ENCODE assay signal across 8 cellular contexts in the genomic region with DNA sequence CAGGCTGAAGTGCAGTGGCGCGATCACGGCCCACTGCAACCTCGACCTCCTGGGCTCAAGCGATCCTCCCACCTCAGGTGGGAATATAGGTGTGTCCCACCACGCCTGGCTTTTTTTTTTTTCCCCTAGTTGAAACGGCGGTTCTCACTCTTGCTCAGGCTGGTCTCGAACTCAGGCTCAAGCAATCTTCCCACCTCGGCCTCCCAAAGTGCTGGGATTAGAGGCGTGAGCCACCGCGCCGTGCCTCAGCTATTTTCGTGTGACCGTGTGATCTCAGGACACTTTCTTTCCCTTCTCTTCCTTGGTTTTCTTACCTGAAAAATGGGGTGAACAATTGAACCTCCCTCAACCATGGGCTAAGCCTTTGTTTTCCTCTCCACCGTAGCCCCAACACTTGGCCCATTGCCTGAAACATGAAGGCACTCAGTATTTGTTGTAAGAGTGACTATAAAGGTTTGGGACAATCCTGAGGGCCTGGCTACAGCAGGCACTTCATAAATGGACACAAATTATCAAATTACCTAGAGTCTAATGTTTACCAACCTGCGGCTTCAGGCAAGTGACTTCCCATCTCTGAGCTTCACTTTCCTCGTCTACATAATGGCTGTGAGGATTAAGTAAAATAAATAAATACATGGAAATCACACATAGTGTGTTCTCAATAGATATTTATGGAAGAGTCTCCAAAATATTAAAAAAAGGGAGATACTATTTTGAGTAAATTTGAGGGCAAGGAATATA. TPM values are rescaled to one million over a fixed set of nuclear protein-coding genes. Genes with fewer than 3 reads are reported as not detected.
DNase-seq lines count a peak whose midpoint lies in the region; ATAC-seq, FAIRE-seq and TF ChIP-seq lines count a peak whose summit lies in the region.

No MANE protein-coding gene starts in this region.

- no peak overlapping the region for H2BK15ac ChIP-seq in mesendoderm (replicated peaks; ENCODE audit: low read depth)

- peaks cover 5 to 37% (median 21%) of the 10 kb centered on the region in 4 donors for H3K4me1 Mint-ChIP-seq in CD4-positive, CD25-positive, alpha-beta regulatory T cell

- TSS peak; percentile 34 for BruUV-seq in GM12878 (replicated peaks; lab: Mats Ljungman, UMichigan)

- H2BK120ac ChIP-seq in mesendoderm (ENCODE audit: low read depth, low read length): peak overlapping the region; percentile 30

- peak overlapping the region; percentile 86 for H3K56ac ChIP-seq in mesendoderm (ENCODE audit: low read length)

- H3K79me2 ChIP-seq in GM12878 (ENCODE audit: control insufficient read depth, insufficient read depth, low read length) (no peaks in the 10 kb centered on the region), mesendoderm (ENCODE audit: control insufficient read depth, insufficient read depth, low read length) (no peaks in the 10 kb centered on the region)

- peak overlapping the region; percentile 78 for H3K27ac ChIP-seq in CD4-positive, CD25-positive, alpha-beta regulatory T cell (ENCODE audit: insufficient read depth, low read length, poor library complexity, severe bottlenecking)
- H3K27ac ChIP-seq in GM12878 (ENCODE audit: control insufficient read depth, insufficient read depth): peak overlapping the region; percentile 55
- H3K27ac ChIP-seq in mesendoderm (ENCODE audit: low read depth, low read length): peak overlapping the region; percentile 81

- peak overlapping the region; percentile 83 to 95 (median 91) for H3K27ac Mint-ChIP-seq in CD4-positive, CD25-positive, alpha-beta regulatory T cell

- 10% methylated on average over 19 of the region's 19 CpGs for WGBS in GM12878 (ENCODE audit: insufficient coverage, insufficient replicate concordance, low lambda C conversion rate, missing lambda C conversion rate)
- no CpG with 5 or more reads among the region's 19 CpGs for WGBS in mesendoderm (ENCODE audit: extremely low coverage, insufficient coverage, low lambda C conversion rate)

- H2AK5ac ChIP-seq in mesendoderm (ENCODE audit: low read length): peak overlapping the region; percentile 88

- H3K23ac ChIP-seq in mesendoderm (ENCODE audit: low read length): no peak overlapping the region

- no peak for FAIRE-seq in GM12878 (lab: Jason Lieb, UNC)

- RAD21 ChIA-PET in GM12878 (lab: Charles Lee; ENCODE audit: unreplicated experiment): interaction anchor here (0.9 to 2.7 kb wide), 8 partner anchors 14 to 150 kb away, joined by 3 to 48 read pairs (median 6); a partner anchor contains a TSS

- H3K4me3 ChIP-seq in CD4-positive, CD25-positive, alpha-beta regulatory T cell (ENCODE audit: low read depth, low read length): peak overlapping the region; percentile 78
- H3K4me3 ChIP-seq in GM12878 (peak overlapping the region; percentile 81), mesendoderm (ENCODE audit: low read length) (peak overlapping the region; percentile 40)

- POLR2A ChIA-PET in GM12878 (lab: Charles Lee): interaction anchor here (0.6 to 1.7 kb wide), 7 partner anchors 11 to 112 kb away, joined by 4 to 16 read pairs (median 4); a partner anchor contains a TSS

- SMC1A ChIA-PET in GM12878 (lab: Charles Lee; ENCODE audit: uncharacterized antibody, unreplicated experiment): interaction anchor here (0.8 to 10.3 kb wide), 6 partner anchors 10 to 39 kb away, joined by 3 to 108 read pairs (median 5); a partner anchor contains a TSS

- H3K9me3 ChIP-seq in CD4-positive, CD25-positive, alpha-beta regulatory T cell (ENCODE audit: control insufficient read depth in 2 of 2, low read length in 2 of 2): no peaks in the 10 kb centered on the region
- no peaks in the 10 kb centered on the region for H3K9me3 ChIP-seq in GM12878 (replicated peaks; ENCODE audit: control insufficient read depth, insufficient read depth, low read length)

- peak overlapping the region; percentile 85 to 96 (median 90) for H3K4me3 Mint-ChIP-seq in CD4-positive, CD25-positive, alpha-beta regulatory T cell

- no peak for TF ChIP-seq POLR2A in GM12878 (IDR thresholded peaks at IDR 0.05; ENCODE audit: low read depth, low read length)

- DNase-seq in CD4-positive, CD25-positive, alpha-beta regulatory T cell: no peak
- DNase-seq in NCI-H2029 treated with DMSO at 0.1 percent for 48 hours (lab: John Stamatoyannopoulos, UW): peak; percentile 98
- DNase-seq in GM12878 (ENCODE audit: low read depth, low spot score): no peak
- DNase-seq in mesendoderm: no peak
- no peak for DNase-seq in hepatic stellate cell (ENCODE audit: low spot score)
- no peak for DNase-seq in hippocampal formation (lab: John Stamatoyannopoulos, UW)

- peak overlapping the region; percentile 75 for H3K18ac ChIP-seq in mesendoderm (ENCODE audit: low read length)

- peaks cover 15% of the 10 kb centered on the region for H3K4me1 ChIP-seq in CD4-positive, CD25-positive, alpha-beta regulatory T cell (ENCODE audit: control insufficient read depth, insufficient read depth, low read length, poor library complexity, severe bottlenecking)
- H3K4me1 ChIP-seq in GM12878 (ENCODE audit: control insufficient read depth, insufficient read depth, low read length) (peaks cover 12% of the 10 kb centered on the region), mesendoderm (ENCODE audit: control insufficient read depth, low read depth, low read length) (peaks cover 11% of the 10 kb centered on the region)

- no peak for ATAC-seq in CD4-positive, CD25-positive, alpha-beta regulatory T cell (ENCODE audit: low read depth in 2 of 2)
- ATAC-seq in GM21381 (IDR thresholded peaks at IDR 0.05; ENCODE audit: unreplicated experiment): peak; percentile 4
- peak; percentile 5 for ATAC-seq in GM12878
- no peak for ATAC-seq in HG03565 (IDR thresholded peaks at IDR 0.05; ENCODE audit: unreplicated experiment)

- in situ Hi-C loops in GM12878 (cut with MboI): loop anchor here (5.0 kb wide), 1 partner anchor 34 kb away; a partner anchor contains a TSS

- peak overlapping the region; percentile 81 for H3K4ac ChIP-seq in mesendoderm (ENCODE audit: low read depth, low read length)

- H4K8ac ChIP-seq in mesendoderm (ENCODE audit: low read depth, low read length): peak overlapping the region; percentile 28

- peak overlapping the region; percentile 78 for H2AFZ ChIP-seq in GM12878 (ENCODE audit: control insufficient read depth, low read depth, low read length)

- TF ChIP-seq RAD21 in GM12878 (IDR thresholded peaks at IDR 0.05; ENCODE audit: insufficient read depth, low read depth, low read length): no peak

- CTCF ChIA-PET in GM12878 (lab: Yijun Ruan, JAX): interaction anchor here (0.6 to 29.1 kb wide), 8 partner anchors 12 to 295 kb away, joined by 3 to 958 read pairs (median 5); a partner anchor contains a TSS

- peak overlapping the region; percentile 93 for H2BK5ac ChIP-seq in mesendoderm (ENCODE audit: low read length)

- peaks cover 3% of the 10 kb centered on the region for H3K79me1 ChIP-seq in mesendoderm (ENCODE audit: low read length)

- TF ChIP-seq EP300 in GM12878 (IDR thresholded peaks at IDR 0.05; ENCODE audit: borderline replicate concordance in 1 of 2, control insufficient read depth in 1 of 2, low read depth in 2 of 2, low read length in 2 of 2): no peak

- no peaks in the 10 kb centered on the region for H3K36me3 Mint-ChIP-seq in CD4-positive, CD25-positive, alpha-beta regulatory T cell

- H4K20me1 ChIP-seq in GM12878 (ENCODE audit: control insufficient read depth, insufficient read depth): no peaks in the 10 kb centered on the region

- no peaks in the 10 kb centered on the region for H3K27me3 Mint-ChIP-seq in CD4-positive, CD25-positive, alpha-beta regulatory T cell

- no peaks in the 10 kb centered on the region for H3K36me3 ChIP-seq in CD4-positive, CD25-positive, alpha-beta regulatory T cell (ENCODE audit: control insufficient read depth, insufficient read depth, low read length)
- H3K36me3 ChIP-seq in GM12878 (ENCODE audit: control insufficient read depth in 2 of 2, insufficient read depth in 2 of 2, low read length in 1 of 2) (peaks cover 2 to 4% of the 10 kb centered on the region in 2 experiments; a peak in 1 of 4 replicates), mesendoderm (ENCODE audit: control insufficient read depth, insufficient read depth, low read length) (no peaks in the 10 kb centered on the region)

- TF ChIP-seq CTCF in GM12878 (IDR thresholded peaks at IDR 0.05 in 2 of 3, conservative IDR thresholded peaks at IDR 0.05 in 1 of 3; ENCODE audit: control insufficient read depth in 2 of 3, extremely low read depth in 1 of 3, insufficient read depth in 1 of 3, low read depth in 3 of 3, low read length in 3 of 3): no peak

- H3K27me3 ChIP-seq in CD4-positive, CD25-positive, alpha-beta regulatory T cell (ENCODE audit: control insufficient read depth, insufficient read depth, low read length): no peaks in the 10 kb centered on the region
- H3K27me3 ChIP-seq in GM12878 (replicated peaks in 1 of 2; ENCODE audit: control insufficient read depth in 2 of 2, insufficient read depth in 2 of 2, low read length in 1 of 2) (no peaks in the 10 kb centered on the region; a peak in 1 of 4 replicates), mesendoderm (ENCODE audit: insufficient read depth, low read length, poor library complexity) (no peaks in the 10 kb centered on the region)

- H3K9me3 Mint-ChIP-seq in CD4-positive, CD25-positive, alpha-beta regulatory T cell: peaks cover 0 to 3% (median 0%) of the 10 kb centered on the region in 7 donors

- peak overlapping the region; percentile 78 for H3K9ac ChIP-seq in GM12878 (ENCODE audit: control insufficient read depth, insufficient read depth, low read length)
- H3K9ac ChIP-seq in mesendoderm (ENCODE audit: low read length): peak overlapping the region; percentile 81

- peak overlapping the region; percentile 33 for H4K5ac ChIP-seq in mesendoderm (ENCODE audit: low read length)

- H3K4me2 ChIP-seq in GM12878 (ENCODE audit: control insufficient read depth, insufficient read depth) (peak overlapping the region; percentile 99), mesendoderm (ENCODE audit: low read length) (peak overlapping the region; percentile 50)

- intact Hi-C loops in GM12878 (cut with micrococcal nuclease; ENCODE audit: unreplicated experiment): no loop called here

RNA-seq across cellular contexts. Expression of a gene that starts 31.4 kb away (rescaled TPM):
- total RNA-seq in CD4-positive, CD25-positive, alpha-beta regulatory T cell: 9.4 TPM
- polyA plus RNA-seq in CD4-positive, CD25-positive, alpha-beta regulatory T cell: 1 to 10 TPM in 2 of 4 donors, under 1 TPM in 2; 0.71 to 2.6 (median 0.91) TPM
- total RNA-seq in GM12878 (2013; cell fraction: nucleolus; rRNA removed): 0.56 and 1.1 TPM in 2 replicates
- total RNA-seq in GM12878 (2014; rRNA removed): 0.38 and 0.56 TPM in 2 replicates
- total RNA-seq in GM12878 (2014; rRNA removed; fragmentation: Illumina TruSeq; extraction: Trizol): 0.13 and 0.14 TPM in 2 replicates
- total RNA-seq in GM12878 (2021): 0.49 and 1.0 TPM in 2 replicates
- polyA plus RNA-seq in GM12878 (2011; ENCODE audit: low read depth): not detected
- 0.31 TPM in 1 of 2 replicates, not detected in the other for polyA plus RNA-seq in GM12878 (2011; rRNA removed)
- 1.1 and 1.2 TPM in 2 replicates for polyA plus RNA-seq in GM12878 (2011; cell fraction: cytosol; rRNA removed)
- 1.2 and 1.7 TPM in 2 replicates for polyA plus RNA-seq in GM12878 (2011; cell fraction: nucleus; rRNA removed)
- 0.15 and 0.21 TPM in 2 replicates for polyA plus RNA-seq in GM12878 (2012)
- not detected in 2 replicates for polyA plus RNA-seq in GM12878 (2014; fragmentation: Illumina TruSeq; extraction: Trizol)
- under 1 TPM in 1 of 2 experiments, not detected in 1; 0.09 TPM for polyA plus RNA-seq in GM12878 (2014; fragmentation: Nextera tagmentation; extraction: Ambion mirVana)
- polyA plus RNA-seq in GM12878 (2014; rRNA removed): 0.46 and 0.71 TPM in 2 replicates
- polyA plus RNA-seq in GM12878 (2016; fragmentation: Nextera tagmentation; extraction: Ambion mirVana): 1 to 10 TPM in 1 of 2 experiments, under 1 TPM in 1; 0.87 to 1.3 TPM
- 0.62 TPM in 1 of 2 replicates, not detected in the other for polyA minus RNA-seq in GM12878 (2011; rRNA and poly(A)+ RNA removed)
- polyA minus RNA-seq in GM12878 (2011; cell fraction: cytosol; rRNA and poly(A)+ RNA removed): 8.9 and 10.8 TPM in 2 replicates
- polyA minus RNA-seq in GM12878 (2011; cell fraction: nucleus; rRNA and poly(A)+ RNA removed): 1.7 and 4.2 TPM in 2 replicates
- 298 TPM for polyA plus RNA-seq in mesendoderm (2013, experiment 1 of 2)
- polyA plus RNA-seq in mesendoderm (2013, experiment 2 of 2): 282 TPM

RNA-seq across cellular contexts. Expression of a gene that starts 59.5 kb away (rescaled TPM):
- total RNA-seq in CD4-positive, CD25-positive, alpha-beta regulatory T cell: 111 TPM
- 100 to 1,000 TPM; 119 to 142 (median 137) TPM for polyA plus RNA-seq in CD4-positive, CD25-positive, alpha-beta regulatory T cell
- total RNA-seq in GM12878 (2013; cell fraction: nucleolus; rRNA removed): 153 and 154 TPM in 2 replicates
- 39.6 and 57.8 TPM in 2 replicates for total RNA-seq in GM12878 (2014; rRNA removed)
- total RNA-seq in GM12878 (2014; rRNA removed; fragmentation: Illumina TruSeq; extraction: Trizol): 59.2 and 62.5 TPM in 2 replicates
- total RNA-seq in GM12878 (2021): 106 and 123 TPM in 2 replicates
- polyA plus RNA-seq in GM12878 (2011; ENCODE audit: low read depth): 80.2 TPM
- 48.7 and 89.4 TPM in 2 replicates for polyA plus RNA-seq in GM12878 (2011; rRNA removed)
- 77.5 and 90.4 TPM in 2 replicates for polyA plus RNA-seq in GM12878 (2011; cell fraction: cytosol; rRNA removed)
- polyA plus RNA-seq in GM12878 (2011; cell fraction: nucleus; rRNA removed): 105 and 115 TPM in 2 replicates
- 77.8 and 94.7 TPM in 2 replicates for polyA plus RNA-seq in GM12878 (2012)
- 66.1 and 74.0 TPM in 2 replicates for polyA plus RNA-seq in GM12878 (2014; fragmentation: Illumina TruSeq; extraction: Trizol)
- polyA plus RNA-seq in GM12878 (2014; fragmentation: Nextera tagmentation; extraction: Ambion mirVana): 10 to 100 TPM in 1 of 2 experiments, 1 to 10 TPM in 1; 4.8 to 17.5 TPM
- 95.2 and 98.5 TPM in 2 replicates for polyA plus RNA-seq in GM12878 (2014; rRNA removed)
- polyA plus RNA-seq in GM12878 (2016; fragmentation: Nextera tagmentation; extraction: Ambion mirVana): 100 to 1,000 TPM; 177 to 185 TPM
- polyA minus RNA-seq in GM12878 (2011; rRNA and poly(A)+ RNA removed): 91.0 and 95.2 TPM in 2 replicates
- 30.7 and 40.6 TPM in 2 replicates for polyA minus RNA-seq in GM12878 (2011; cell fraction: cytosol; rRNA and poly(A)+ RNA removed)
- 57.9 and 112 TPM in 2 replicates for polyA minus RNA-seq in GM12878 (2011; cell fraction: nucleus; rRNA and poly(A)+ RNA removed)
- polyA plus RNA-seq in mesendoderm (2013, experiment 1 of 2): 135 TPM
- 133 TPM for polyA plus RNA-seq in mesendoderm (2013, experiment 2 of 2)

Comparison
In these comparisons a context has a peak if more than half of its experiments do, and no peak if none do; other contexts are left out.
1. ATAC-seq: peak in GM21381 (single experiment) and GM12878 (single experiment); none in CD4-positive, CD25-positive, alpha-beta regulatory T cell (0 of 2) and HG03565 (single experiment).
2. Peak in every context shown above with its lines, with median percentiles within 50 percentile points of each other: H3K27ac ChIP-seq and H3K4me3 ChIP-seq.